ENCODE assay signal across 10 cellular contexts in genomic region chr11:65014961-65015227, GRCh38. TPM values are rescaled to one million over a fixed set of nuclear protein-coding genes. Genes with fewer than 3 reads are reported as not detected.
A peak's percentile ranks its signal among the peaks of the same experiment; 100 is the strongest.
DNase-seq lines count a peak whose midpoint lies in the region; ATAC-seq and TF ChIP-seq lines count a peak whose summit lies in the region.
"Not testable (repeated sequence)": the region's sequence is repeated elsewhere in the genome, so short reads cannot be mapped to it uniquely, and the experiment has no call there.
"Had no signal": no experiment of that assay in that cellular context is flagged by ENCODE, and none has a peak within 500 bp of the region (broad histone marks: within the 10 kb centered on the region; RNA-seq: fewer than 3 reads in every experiment).

No MANE protein-coding gene starts in this region.

- not testable (repeated sequence) for BruUV-seq in Panc1 (replicated peaks; lab: Mats Ljungman, UMichigan)

- peak overlapping the region; percentile 95 to 97 for H3K9ac ChIP-seq in colonic mucosa (ENCODE audit: low read depth in 2 of 2, low read length in 2 of 2)

- peak overlapping the region; percentile 92 for H3K27ac ChIP-seq in Panc1 (ENCODE audit: low read length)
- peak overlapping the region; percentile 99 for H3K27ac ChIP-seq in colonic mucosa
- peak overlapping the region; percentile 97 to 100 for H3K27ac ChIP-seq in right atrium auricular region
- H3K27ac ChIP-seq in muscle layer of duodenum (ENCODE audit: low read length): peak overlapping the region; percentile 93
- peak overlapping the region in 20 of 21 experiments; percentile 82 to 99 (median 96) for H3K27ac ChIP-seq in skin epidermis

- H3K4me3 ChIP-seq in GM12875 (ENCODE audit: low read depth, low read length): peak overlapping the region; percentile 87
- peak overlapping the region; percentile 70 to 81 for H3K4me3 ChIP-seq in Panc1 (ENCODE audit: low read depth in 2 of 2, low read length in 2 of 2)
- H3K4me3 ChIP-seq in colonic mucosa: peak overlapping the region; percentile 72
- H3K4me3 ChIP-seq in right atrium auricular region: peak overlapping the region; percentile 65 to 85
- H3K4me3 ChIP-seq in muscle layer of duodenum (ENCODE audit: low read depth in 1 of 2, low read length in 2 of 2): peak overlapping the region; percentile 66 to 72
- H3K4me3 ChIP-seq in skin epidermis: peak overlapping the region; percentile 53 to 89 (median 69)

- H3K36me3 ChIP-seq in Panc1 (ENCODE audit: control insufficient read depth, insufficient read depth, low read length); colonic mucosa: not testable (repeated sequence)
- H3K36me3 ChIP-seq in right atrium auricular region (peaks cover 11% of the 10 kb centered on the region), muscle layer of duodenum (ENCODE audit: control insufficient read depth in 1 of 2, insufficient read depth in 2 of 2, low read length in 2 of 2) (peaks cover 9 to 18% of the 10 kb centered on the region in 2 donors)

- peak overlapping the region; percentile 93 for H3K27ac Mint-ChIP-seq in activated T-helper 2 cell treated with anti-CD3 and anti-CD28 coated beads, Interferon-gamma antibody, Interleukin-2, Interleukin-4, amounts not matched to agents 10 μg/mL and 5 μg/mL and 100 μg/mL, durations not matched to agents 14 hours and 24 hours and 36 hours

- not testable (repeated sequence) for H3K9me3 Mint-ChIP-seq in activated T-helper 2 cell treated with anti-CD3 and anti-CD28 coated beads, Interferon-gamma antibody, Interleukin-2, Interleukin-4, amounts not matched to agents 10 μg/mL and 5 μg/mL and 100 μg/mL, durations not matched to agents 14 hours and 24 hours and 36 hours

- CTCF ChIA-PET in Panc1 (lab: Charles Lee): interaction anchor here (0.8 to 1.0 kb wide), 3 partner anchors 18 to 37 kb away, joined by 3 to 6 read pairs (median 5); partner anchors contain the start of gene BATF2

- DNase-seq in Panc1 (ENCODE audit: low read depth, low spot score); activated T-helper 2 cell treated with anti-CD3 and anti-CD28 coated beads, Interferon-gamma antibody, Interleukin-2, Interleukin-4, amounts not matched to agents 10 μg/mL and 5 μg/mL and 100 μg/mL, durations not matched to agents 14 hours and 24 hours and 36 hours (ENCODE audit: low spot score); colonic mucosa; right atrium auricular region (ENCODE audit: low spot score): not testable (repeated sequence)

- peaks cover 26% of the 10 kb centered on the region for H3K36me3 Mint-ChIP-seq in activated T-helper 2 cell treated with anti-CD3 and anti-CD28 coated beads, Interferon-gamma antibody, Interleukin-2, Interleukin-4, amounts not matched to agents 10 μg/mL and 5 μg/mL and 100 μg/mL, durations not matched to agents 14 hours and 24 hours and 36 hours (ENCODE audit: low read depth)

- H3K4me1 ChIP-seq in Panc1 (ENCODE audit: control insufficient read depth, insufficient read depth, low read length); colonic mucosa: not testable (repeated sequence)
- H3K4me1 ChIP-seq in right atrium auricular region (peaks cover 0 to 27% of the 10 kb centered on the region in 2 donors), muscle layer of duodenum (ENCODE audit: control insufficient read depth in 1 of 2, insufficient read depth in 2 of 2, low read length in 2 of 2) (peaks cover 6 to 16% of the 10 kb centered on the region in 2 donors)

- ATAC-seq in Panc1: not testable (repeated sequence)

- peaks cover 18% of the 10 kb centered on the region for H3K4me1 Mint-ChIP-seq in activated T-helper 2 cell treated with anti-CD3 and anti-CD28 coated beads, Interferon-gamma antibody, Interleukin-2, Interleukin-4, amounts not matched to agents 10 μg/mL and 5 μg/mL and 100 μg/mL, durations not matched to agents 14 hours and 24 hours and 36 hours (ENCODE audit: low read depth)

- in situ Hi-C loops in Panc1 (cut with HindIII; ENCODE audit: low pct_unique_long_range_greater_than_20kb, low sequenced_read_pairs): not testable (repeated sequence)

- not testable (repeated sequence) for H3K27me3 Mint-ChIP-seq in activated T-helper 2 cell treated with anti-CD3 and anti-CD28 coated beads, Interferon-gamma antibody, Interleukin-2, Interleukin-4, amounts not matched to agents 10 μg/mL and 5 μg/mL and 100 μg/mL, durations not matched to agents 14 hours and 24 hours and 36 hours (ENCODE audit: low read depth)

- H3K27me3 ChIP-seq in Panc1 (ENCODE audit: control insufficient read depth, insufficient read depth, low read length); colonic mucosa; right atrium auricular region; muscle layer of duodenum (ENCODE audit: low read depth, low read length): not testable (repeated sequence)

- TF ChIP-seq CTCF in GM12875 (IDR thresholded peaks at IDR 0.05; ENCODE audit: borderline replicate concordance, insufficient read depth, low read depth, low read length); Panc1 (IDR thresholded peaks at IDR 0.05); colonic mucosa (IDR thresholded peaks at IDR 0.05); right atrium auricular region (IDR thresholded peaks at IDR 0.05): not testable (repeated sequence)

- POLR2A ChIA-PET in Panc1 (lab: Charles Lee): interaction anchor here (0.6 to 1.0 kb wide), 2 partner anchors 18 to 64 kb away, joined by 3 to 11 read pairs; partner anchors contain the start of gene BATF2

- not testable (repeated sequence) for H3K9me3 ChIP-seq in Panc1 (ENCODE audit: control insufficient read depth, insufficient read depth, low read depth, low read length); colonic mucosa; right atrium auricular region; muscle layer of duodenum (ENCODE audit: control insufficient read depth in 1 of 2, low read length in 2 of 2)

- peak overlapping the region; percentile 89 for H3K4me3 Mint-ChIP-seq in activated T-helper 2 cell treated with anti-CD3 and anti-CD28 coated beads, Interferon-gamma antibody, Interleukin-2, Interleukin-4, amounts not matched to agents 10 μg/mL and 5 μg/mL and 100 μg/mL, durations not matched to agents 14 hours and 24 hours and 36 hours (ENCODE audit: low read depth)

- intact Hi-C loops in Panc1 (cut with micrococcal nuclease; ENCODE audit: unreplicated experiment): not testable (repeated sequence)
- intact Hi-C loops in activated T-helper 2 cell treated with anti-CD3 and anti-CD28 coated beads, Interferon-gamma antibody, Interleukin-2, Interleukin-4, amounts not matched to agents 10 μg/mL and 5 μg/mL and 100 μg/mL, durations not matched to agents 14 hours and 24 hours and 36 hours (cut with micrococcal nuclease): loop anchor here (1.0 to 5.0 kb wide), 4 partner anchors 12 to 98 kb away; partner anchors contain the start of genes ATG2A, CDCA5, PPP2R5B and SNX15
- intact Hi-C loops in colonic mucosa (cut with DNase I): loop anchor here (5.0 kb wide), 1 partner anchor 102 kb away; the partner anchor contains the start of gene ZNHIT2

RNA-seq across cellular contexts. Expression of gene ARL2, which starts 0.9 kb away (rescaled TPM):
- total RNA-seq in Panc1 (2021; ENCODE audit: unreplicated experiment): 177 TPM
- 394 TPM for polyA plus RNA-seq in Panc1 (2012; ENCODE audit: insufficient read length)
- total RNA-seq in activated T-helper 2 cell treated with anti-CD3 and anti-CD28 coated beads, Interferon-gamma antibody, Interleukin-2, Interleukin-4, amounts not matched to agents 10 μg/mL and 5 μg/mL and 100 μg/mL, durations not matched to agents 14 hours and 24 hours and 36 hours: 70.0 and 77.0 TPM in 2 replicates
- total RNA-seq in colonic mucosa: 100 to 1,000 TPM in 1 of 2 donors, 10 to 100 TPM in 1; 81.9 to 102 TPM
- 100 to 1,000 TPM; 155 to 207 TPM for total RNA-seq in right atrium auricular region

RNA-seq across cellular contexts. Expression of gene SNX15, which starts 12.3 kb away (rescaled TPM):
- 51.5 TPM for total RNA-seq in Panc1 (2021; ENCODE audit: unreplicated experiment)
- 72.5 TPM for polyA plus RNA-seq in Panc1 (2012; ENCODE audit: insufficient read length)
- total RNA-seq in activated T-helper 2 cell treated with anti-CD3 and anti-CD28 coated beads, Interferon-gamma antibody, Interleukin-2, Interleukin-4, amounts not matched to agents 10 μg/mL and 5 μg/mL and 100 μg/mL, durations not matched to agents 14 hours and 24 hours and 36 hours: 19.6 and 22.4 TPM in 2 replicates
- 10 to 100 TPM; 37.7 to 53.8 TPM for total RNA-seq in colonic mucosa
- total RNA-seq in right atrium auricular region: 10 to 100 TPM; 19.4 to 21.8 TPM

RNA-seq across cellular contexts. Expression of gene BATF2, which starts 18.1 kb away (rescaled TPM):
- total RNA-seq in Panc1 (2021; ENCODE audit: unreplicated experiment) (1.6 TPM), colonic mucosa (10 to 100 TPM; 14.1 to 20.7 TPM), right atrium auricular region (1 to 10 TPM; 1.1 to 1.6 TPM)
- polyA plus RNA-seq in Panc1 (2012; ENCODE audit: insufficient read length): 3.7 TPM
- 0.09 and 0.16 TPM in 2 replicates for total RNA-seq in activated T-helper 2 cell treated with anti-CD3 and anti-CD28 coated beads, Interferon-gamma antibody, Interleukin-2, Interleukin-4, amounts not matched to agents 10 μg/mL and 5 μg/mL and 100 μg/mL, durations not matched to agents 14 hours and 24 hours and 36 hours
- total RNA-seq: Daoy had no signal

RNA-seq across cellular contexts. Expression of gene SAC3D1, which starts 26.1 kb away (rescaled TPM):
- total RNA-seq in Panc1 (2021; ENCODE audit: unreplicated experiment): 55.6 TPM
- 69.7 TPM for polyA plus RNA-seq in Panc1 (2012; ENCODE audit: insufficient read length)
- 17.0 and 18.6 TPM in 2 replicates for total RNA-seq in activated T-helper 2 cell treated with anti-CD3 and anti-CD28 coated beads, Interferon-gamma antibody, Interleukin-2, Interleukin-4, amounts not matched to agents 10 μg/mL and 5 μg/mL and 100 μg/mL, durations not matched to agents 14 hours and 24 hours and 36 hours
- 10 to 100 TPM; 12.9 to 26.7 TPM for total RNA-seq in colonic mucosa
- 1 to 10 TPM; 5.4 to 6.8 TPM for total RNA-seq in right atrium auricular region

RNA-seq across cellular contexts. Expression of gene MAJIN, which starts 43.0 kb away (rescaled TPM):
- not detected for total RNA-seq in Panc1 (2021; ENCODE audit: unreplicated experiment)
- polyA plus RNA-seq in Panc1 (2012; ENCODE audit: insufficient read length): 0.53 TPM
- not detected in 2 replicates for total RNA-seq in activated T-helper 2 cell treated with anti-CD3 and anti-CD28 coated beads, Interferon-gamma antibody, Interleukin-2, Interleukin-4, amounts not matched to agents 10 μg/mL and 5 μg/mL and 100 μg/mL, durations not matched to agents 14 hours and 24 hours and 36 hours
- total RNA-seq in colonic mucosa: not detected
- total RNA-seq in right atrium auricular region: not detected
- total RNA-seq: Daoy, dermis microvascular lymphatic vessel endothelial cell, M059J had no signal
